Comparison of ENCODE assay signal across 8 cellular contexts in the genomic region with DNA sequence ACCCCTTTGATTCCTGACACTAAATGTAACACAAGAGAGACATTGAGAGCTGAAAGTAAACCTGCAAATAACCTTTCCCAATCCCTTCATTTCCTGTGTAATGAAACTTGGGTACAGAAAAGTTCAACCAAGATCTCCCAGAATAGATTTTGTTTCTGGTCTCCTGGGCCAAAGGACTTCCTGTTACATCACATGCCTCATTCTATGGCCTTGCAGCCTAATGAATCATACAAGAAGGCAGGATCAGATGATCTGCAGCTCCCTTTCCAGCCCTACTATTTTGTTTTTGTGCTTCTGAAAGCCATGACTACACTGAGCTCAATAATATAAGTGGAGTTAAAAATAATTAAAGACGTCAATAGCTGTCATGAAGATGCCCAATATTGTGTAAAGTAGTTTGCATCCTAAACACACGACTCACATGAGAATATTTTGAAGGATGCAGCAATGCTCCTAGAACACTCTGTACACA.
A peak's percentile ranks its signal among the peaks of the same experiment; 100 is the strongest.
DNase-seq lines count a peak whose midpoint lies in the region; ATAC-seq and TF ChIP-seq lines count a peak whose summit lies in the region.

No MANE protein-coding gene starts in this region.

- no peaks in the 10 kb centered on the region for H3K27me3 ChIP-seq in ascending aorta

- H3K4me1 Mint-ChIP-seq in mesothelial cell of epicardium = peaks cover 14% of the 10 kb centered on the region

- peaks cover 0 to 4% of the 10 kb centered on the region in 2 donors for H3K9me3 ChIP-seq in ascending aorta

- intact Hi-C loops in ascending aorta (cut with DNase I) = loop anchor here (1.0 to 2.0 kb wide), 2 partner anchors 36 to 110 kb away; no protein-coding TSS in a partner anchor

- H3K36me3 ChIP-seq in ascending aorta = no peaks in the 10 kb centered on the region

- peak; percentile 82 for DNase-seq in EL
- peak; percentile 22 for DNase-seq in HPDE6-E6E7 (ENCODE audit: extremely low spot score)
- DNase-seq in ascending aorta (ENCODE audit: low spot score in 2 of 2) = peak in 1 of 2 donors; percentile 82
- no peak for DNase-seq in mesothelial cell of epicardium (ENCODE audit: low spot score in 2 of 2, unreplicated experiment in 2 of 2)
- DNase-seq in cerebellum (ENCODE audit: low spot score) = no peak
- DNase-seq in epidermal melanocyte (ENCODE audit: insufficient read length, low spot score) = no peak
- DNase-seq in HuH-7 (ENCODE audit: low spot score) = no peak

- peaks cover 0 to 15% of the 10 kb centered on the region in 2 donors for H3K4me1 ChIP-seq in ascending aorta

- no peak for ATAC-seq in HG02588 (IDR thresholded peaks at IDR 0.05; ENCODE audit: unreplicated experiment)

- peaks cover 5% of the 10 kb centered on the region for H3K36me3 Mint-ChIP-seq in mesothelial cell of epicardium

- H3K4me3 ChIP-seq in ascending aorta = no peak overlapping the region

- H3K4me3 Mint-ChIP-seq in mesothelial cell of epicardium = no peak overlapping the region

- H3K9me3 Mint-ChIP-seq in mesothelial cell of epicardium = peaks cover 12% of the 10 kb centered on the region

- peak overlapping the region; percentile 68 to 86 for H3K27ac ChIP-seq in ascending aorta

- TF ChIP-seq CTCF in ascending aorta (IDR thresholded peaks at IDR 0.05) (no peak), mesothelial cell of epicardium (IDR thresholded peaks at IDR 0.05; ENCODE audit: unreplicated experiment) (no peak)

- H3K27me3 Mint-ChIP-seq in mesothelial cell of epicardium (ENCODE audit: low read depth) = no peaks in the 10 kb centered on the region

- peak overlapping the region; percentile 7 for H3K27ac Mint-ChIP-seq in mesothelial cell of epicardium

Comparison
In these comparisons a context has a peak if more than half of its experiments do, and no peak if none do; other contexts are left out.
1. DNase-seq: peak in EL (single experiment) and HPDE6-E6E7 (single experiment); none in mesothelial cell of epicardium (0 of 2), cerebellum (single experiment), epidermal melanocyte (single experiment) and HuH-7 (single experiment).